ENCODE assay signal across 17 cellular contexts in genomic region chr5:13331585-13331984, GRCh38.
"Had no signal": no experiment of that assay in that cellular context is flagged by ENCODE, and none has a peak within 500 bp of the region (broad histone marks: within the 10 kb centered on the region; RNA-seq: fewer than 3 reads in every experiment).

No MANE protein-coding gene starts in this region.

- H3K27me3 ChIP-seq: heart left ventricle, ovary, suprapubic skin, tibial artery, upper lobe of right lung, vagina had no signal

- ATAC-seq: heart left ventricle; left lobe of liver; naive thymus-derived CD4-positive, alpha-beta T cell; right cardiac atrium; stimulated activated naive CD8-positive, alpha-beta T cell treated with anti-CD3 and anti-CD28 coated beads, Interleukin-15, Interleukin-2, amounts not matched to agents 100 U/mL and 50 U/mL, for 24 hours; upper lobe of right lung had no signal

- H3K27ac ChIP-seq: coronary artery, heart left ventricle, ovary, suprapubic skin, tibial artery, upper lobe of right lung, vagina had no signal

- H3K4me1 ChIP-seq: heart left ventricle, suprapubic skin, tibial artery, upper lobe of right lung, vagina had no signal

- H3K36me3 ChIP-seq: heart left ventricle, ovary, suprapubic skin, tibial artery, upper lobe of right lung, vagina had no signal

- DNase-seq: effector CD4-positive, alpha-beta T cell; heart left ventricle; hippocampal formation; mesendoderm; naive thymus-derived CD4-positive, alpha-beta T cell; ovary; small intestine; stimulated activated CD4-positive, alpha-beta T cell treated with anti-CD3 and anti-CD28 coated beads, Interleukin-12 subunit alpha, Interleukin-12 subunit beta, amount 100 ng/mL, for 4 hours; stimulated activated naive CD8-positive, alpha-beta T cell treated with anti-CD3 and anti-CD28 coated beads, Interleukin-15, Interleukin-2, amounts not matched to agents 100 U/mL and 50 U/mL, for 24 hours; tibial artery; upper lobe of right lung had no signal

- H3K4me3 ChIP-seq: coronary artery, heart left ventricle, lung, ovary, suprapubic skin, tibial artery, upper lobe of right lung, vagina had no signal

- H3K9me3 ChIP-seq: ovary, suprapubic skin, tibial artery, upper lobe of right lung, vagina had no signal
